33 cellular contexts compared by ENCODE assay signal in genomic region chr1:95080446-95080845, GRCh38. TPM values are rescaled to one million over a fixed set of nuclear protein-coding genes. Genes with fewer than 3 reads are reported as not detected.
"Had no signal": no experiment of that assay in that cellular context is flagged by ENCODE, and none has a peak within 500 bp of the region (broad histone marks: within the 10 kb centered on the region; RNA-seq: fewer than 3 reads in every experiment).

No MANE protein-coding gene starts in this region.

- H3K4me3 Mint-ChIP-seq: activated CD4-positive, alpha-beta memory T cell treated with anti-CD3 and anti-CD28 coated beads, Interleukin-2, amount 10 ng/mL, durations not matched to agents 7 days and 5 days; activated CD4-positive, alpha-beta T cell treated with anti-CD3 and anti-CD28 coated beads for 36 hours; activated CD4-positive, alpha-beta T cell treated with anti-CD3 and anti-CD28 coated beads, Interleukin-2, amount 10 ng/mL, durations not matched to agents 24 days and 14 days; activated naive CD4-positive, alpha-beta T cell treated with anti-CD3 and anti-CD28 coated beads, Interleukin-2, amount 10 ng/mL, durations not matched to agents 7 days and 5 days; activated naive CD8-positive, alpha-beta T cell treated with anti-CD3 and anti-CD28 coated beads, Interleukin-2, amount 10 ng/mL, durations not matched to agents 7 days and 5 days; activated T-cell treated with anti-CD3 and anti-CD28 coated beads, Interleukin-2, amount 50 U/mL, for 24 hours; activated T-cell treated with anti-CD3 and anti-CD28 coated beads, Interleukin-2, amount 50 U/mL, for 72 hours; brain; T-helper 17 cell; T-helper 2 cell treated with Interferon-gamma antibody and Interleukin-4, amounts not matched to agents 5 μg/mL and 100 μg/mL, for 36 hours had no signal

- H3K9me3 ChIP-seq: ascending aorta, breast epithelium, colonic mucosa, esophagus squamous epithelium, gastroesophageal sphincter had no signal

- H3K36me3 ChIP-seq: ascending aorta, breast epithelium, cardiac muscle cell, colonic mucosa, esophagus squamous epithelium, gastroesophageal sphincter, WERI-Rb-1 had no signal

- DNase-seq: activated CD4-positive, alpha-beta memory T cell treated with anti-CD3 and anti-CD28 coated beads, Interleukin-2, amount 10 ng/mL, durations not matched to agents 7 days and 5 days; activated CD4-positive, alpha-beta T cell treated with anti-CD3 and anti-CD28 coated beads for 36 hours; activated CD4-positive, alpha-beta T cell treated with anti-CD3 and anti-CD28 coated beads, Interleukin-2, amount 10 ng/mL, durations not matched to agents 24 days and 14 days; activated CD4-positive, CD25-positive, alpha-beta regulatory T cell; activated CD4-positive, CD25-positive, alpha-beta regulatory T cell treated with anti-CD3 and anti-CD28 coated beads, Interleukin-2, amount 50 U/mL, for 72 hours; activated CD8-positive, alpha-beta memory T cell treated with anti-CD3 and anti-CD28 coated beads, Interleukin-2, amount 50 U/mL, for 48 hours; activated gamma-delta T cell; activated naive CD4-positive, alpha-beta T cell; activated naive CD4-positive, alpha-beta T cell treated with anti-CD3 and anti-CD28 coated beads, Interleukin-2, amount 10 ng/mL, durations not matched to agents 7 days and 5 days; activated naive CD8-positive, alpha-beta T cell treated with anti-CD3 and anti-CD28 coated beads, Interleukin-2, amount 10 ng/mL, durations not matched to agents 7 days and 5 days; activated T-cell treated with anti-CD3 and anti-CD28 coated beads for 4 hours; activated T-cell treated with anti-CD3 and anti-CD28 coated beads, Interleukin-2, amount 50 U/mL, for 24 hours; activated T-cell treated with anti-CD3 and anti-CD28 coated beads, Interleukin-2, amount 50 U/mL, for 72 hours; central memory CD4-positive, alpha-beta T cell; cerebellar nuclear complex; colonic mucosa; effector CD8-positive, alpha-beta T cell; esophagus squamous epithelium; foreskin melanocyte; T-helper 1 cell; T-helper 17 cell; T1000; WERI-Rb-1 had no signal

- FAIRE-seq: endometrium, endothelial cell of umbilical vein had no signal

- H3K27ac ChIP-seq: ascending aorta, breast epithelium, cardiac muscle cell, colonic mucosa, epithelial cell of prostate, esophagus squamous epithelium, gastroesophageal sphincter, WERI-Rb-1 had no signal

- H3K27ac Mint-ChIP-seq: activated CD4-positive, alpha-beta memory T cell treated with anti-CD3 and anti-CD28 coated beads, Interleukin-2, amount 10 ng/mL, durations not matched to agents 7 days and 5 days; activated CD4-positive, alpha-beta T cell treated with anti-CD3 and anti-CD28 coated beads for 36 hours; activated CD4-positive, alpha-beta T cell treated with anti-CD3 and anti-CD28 coated beads, Interleukin-2, amount 10 ng/mL, durations not matched to agents 24 days and 14 days; activated naive CD4-positive, alpha-beta T cell treated with anti-CD3 and anti-CD28 coated beads, Interleukin-2, amount 10 ng/mL, durations not matched to agents 7 days and 5 days; activated naive CD4-positive, alpha-beta T cell treated with anti-CD3 and anti-CD28 coated beads, Interleukin-2, amount 50 U/mL, for 72 hours; activated naive CD8-positive, alpha-beta T cell treated with anti-CD3 and anti-CD28 coated beads, Interleukin-2, amount 10 ng/mL, durations not matched to agents 7 days and 5 days; activated T-cell treated with anti-CD3 and anti-CD28 coated beads, Interleukin-2, amount 50 U/mL, for 24 hours; activated T-cell treated with anti-CD3 and anti-CD28 coated beads, Interleukin-2, amount 50 U/mL, for 72 hours; brain; T-helper 17 cell; T-helper 2 cell treated with Interferon-gamma antibody and Interleukin-4, amounts not matched to agents 5 μg/mL and 100 μg/mL, for 36 hours had no signal

- H3K27me3 ChIP-seq: ascending aorta, breast epithelium, cardiac muscle cell, colonic mucosa, gastroesophageal sphincter had no signal

- H3K36me3 Mint-ChIP-seq: activated naive CD4-positive, alpha-beta T cell treated with anti-CD3 and anti-CD28 coated beads, Interleukin-2, amount 10 ng/mL, durations not matched to agents 7 days and 5 days; activated naive CD4-positive, alpha-beta T cell treated with anti-CD3 and anti-CD28 coated beads, Interleukin-2, amount 50 U/mL, for 72 hours; activated naive CD8-positive, alpha-beta T cell treated with anti-CD3 and anti-CD28 coated beads, Interleukin-2, amount 10 ng/mL, durations not matched to agents 7 days and 5 days; brain had no signal

- ATAC-seq: activated CD4-positive, alpha-beta T cell treated with anti-CD3 and anti-CD28 coated beads for 36 hours; activated naive CD4-positive, alpha-beta T cell treated with anti-CD3 and anti-CD28 coated beads, Interleukin-2, amount 50 U/mL, for 72 hours; activated T-cell treated with anti-CD3 and anti-CD28 coated beads, Interleukin-2, amount 50 U/mL, for 72 hours; gastroesophageal sphincter; T-helper 17 cell had no signal

- H3K4me1 Mint-ChIP-seq: activated CD4-positive, alpha-beta memory T cell treated with anti-CD3 and anti-CD28 coated beads, Interleukin-2, amount 10 ng/mL, durations not matched to agents 7 days and 5 days; activated CD4-positive, alpha-beta T cell treated with anti-CD3 and anti-CD28 coated beads for 36 hours; activated naive CD4-positive, alpha-beta T cell treated with anti-CD3 and anti-CD28 coated beads, Interleukin-2, amount 10 ng/mL, durations not matched to agents 7 days and 5 days; activated naive CD8-positive, alpha-beta T cell treated with anti-CD3 and anti-CD28 coated beads, Interleukin-2, amount 10 ng/mL, durations not matched to agents 7 days and 5 days; brain had no signal

- H3K4me3 ChIP-seq: ascending aorta, breast epithelium, cardiac muscle cell, colonic mucosa, esophagus squamous epithelium, gastroesophageal sphincter had no signal

- H3K9me3 Mint-ChIP-seq: activated CD4-positive, alpha-beta memory T cell treated with anti-CD3 and anti-CD28 coated beads, Interleukin-2, amount 10 ng/mL, durations not matched to agents 7 days and 5 days; activated CD4-positive, alpha-beta T cell treated with anti-CD3 and anti-CD28 coated beads, Interleukin-2, amount 10 ng/mL, durations not matched to agents 24 days and 14 days; activated naive CD4-positive, alpha-beta T cell treated with anti-CD3 and anti-CD28 coated beads, Interleukin-2, amount 10 ng/mL, durations not matched to agents 7 days and 5 days; activated naive CD4-positive, alpha-beta T cell treated with anti-CD3 and anti-CD28 coated beads, Interleukin-2, amount 50 U/mL, for 72 hours; activated naive CD8-positive, alpha-beta T cell treated with anti-CD3 and anti-CD28 coated beads, Interleukin-2, amount 10 ng/mL, durations not matched to agents 7 days and 5 days; activated T-cell treated with anti-CD3 and anti-CD28 coated beads, Interleukin-2, amount 50 U/mL, for 24 hours; activated T-cell treated with anti-CD3 and anti-CD28 coated beads, Interleukin-2, amount 50 U/mL, for 72 hours; brain; T-helper 2 cell treated with Interferon-gamma antibody and Interleukin-4, amounts not matched to agents 5 μg/mL and 100 μg/mL, for 36 hours had no signal

- H3K4me1 ChIP-seq: ascending aorta, breast epithelium, colonic mucosa, esophagus squamous epithelium, gastroesophageal sphincter had no signal

RNA-seq across cellular contexts. Expression of gene ALG14, which starts 7.7 kb away (rescaled TPM):
- total RNA-seq: ascending aorta had no signal

RNA-seq across cellular contexts. Expression of gene TLCD4, which starts 36.7 kb away (rescaled TPM):
- total RNA-seq: activated CD4-positive, alpha-beta T cell treated with anti-CD3 and anti-CD28 coated beads, Interleukin-2, amount 10 ng/mL, durations not matched to agents 24 days and 14 days had no signal
